19 cellular contexts compared by ENCODE assay signal in the genomic region with DNA sequence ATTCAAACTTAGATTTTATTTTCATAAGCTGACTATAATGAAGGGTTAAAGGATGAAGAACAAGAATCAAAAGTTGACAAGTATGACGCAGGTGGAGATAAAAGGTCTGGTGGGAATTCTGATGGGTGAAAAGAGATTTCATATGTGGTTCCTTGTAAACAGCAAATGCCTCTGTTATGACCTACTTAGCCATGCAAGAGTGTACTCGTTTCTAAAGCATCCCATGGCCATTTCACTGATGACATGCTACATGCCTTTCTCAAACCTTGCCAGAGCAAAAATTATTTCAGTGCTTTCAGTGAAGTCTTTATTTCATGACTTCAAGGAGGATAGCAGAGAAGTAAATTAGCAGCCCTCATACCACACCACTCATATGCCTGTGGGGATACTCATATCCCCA.
DNase-seq lines count a peak whose midpoint lies in the region; ATAC-seq and TF ChIP-seq lines count a peak whose summit lies in the region.
"Had no signal": no experiment of that assay in that cellular context is flagged by ENCODE, and none has a peak within 500 bp of the region (broad histone marks: within the 10 kb centered on the region; RNA-seq: fewer than 3 reads in every experiment).

No MANE protein-coding gene starts in this region.

- BruUV-seq in Panc1 (replicated peaks; lab: Mats Ljungman, UMichigan): TSS peak; percentile 4

- in situ Hi-C loops in Panc1 (cut with HindIII; ENCODE audit: low pct_unique_long_range_greater_than_20kb, low sequenced_read_pairs) (no loop called here), GM13977 (cut with MboI; ENCODE audit: low pct_unique_long_range_greater_than_20kb, low sequenced_read_pairs, unreplicated experiment) (no loop called here)

- no peak overlapping the region for H3K9ac ChIP-seq in fibroblast of lung (ENCODE audit: insufficient read depth, low read length)

- H3K4me2 ChIP-seq in fibroblast of lung (ENCODE audit: extremely low read depth, insufficient read depth, low read length): no peak overlapping the region

- H3K27me3 ChIP-seq in Panc1 (ENCODE audit: control insufficient read depth, insufficient read depth, low read length) (no peaks in the 10 kb centered on the region), fibroblast of lung (ENCODE audit: control insufficient read depth, insufficient read depth, low read length) (no peaks in the 10 kb centered on the region)
- H3K27me3 ChIP-seq: SJCRH30 had no signal

- no peaks in the 10 kb centered on the region for H4K20me1 ChIP-seq in fibroblast of lung (ENCODE audit: control insufficient read depth, extremely low read depth, insufficient read depth, low read length)

- H3K4me1 ChIP-seq in Panc1 (ENCODE audit: control insufficient read depth, insufficient read depth, low read length) (no peaks in the 10 kb centered on the region), fibroblast of lung (ENCODE audit: control insufficient read depth, extremely low read depth, insufficient read depth, low read length) (peaks cover 9% of the 10 kb centered on the region)

- H3K27ac ChIP-seq in Panc1 (ENCODE audit: low read length): no peak overlapping the region; the same call in 1 of the 2 replicates
- H3K27ac ChIP-seq in fibroblast of lung (ENCODE audit: insufficient read depth, low read length): peak overlapping the region; percentile 37
- H3K27ac ChIP-seq: SJCRH30 had no signal

- POLR2A ChIA-PET in Panc1 (lab: Charles Lee): no interaction called here

- H3K9me3 ChIP-seq in Panc1 (ENCODE audit: control insufficient read depth, insufficient read depth, low read depth, low read length) (no peaks in the 10 kb centered on the region), fibroblast of lung (ENCODE audit: control insufficient read depth, insufficient read depth, low read depth, low read length) (no peaks in the 10 kb centered on the region)
- H3K9me3 ChIP-seq: SJCRH30 had no signal

- H3K36me3 ChIP-seq in Panc1 (ENCODE audit: control insufficient read depth, insufficient read depth, low read length) (peaks cover 41% of the 10 kb centered on the region), fibroblast of lung (ENCODE audit: control insufficient read depth, insufficient read depth, low read length) (peaks cover 9% of the 10 kb centered on the region)

- CTCF ChIA-PET in Panc1 (lab: Charles Lee): no interaction called here

- no peak for TF ChIP-seq CTCF in Panc1 (IDR thresholded peaks at IDR 0.05)
- TF ChIP-seq CTCF in fibroblast of lung (conservative IDR thresholded peaks at IDR 0.05 in 1 of 2, IDR thresholded peaks at IDR 0.05 in 1 of 2; ENCODE audit: low read depth in 1 of 2, low read length in 2 of 2): no peak
- no peak for TF ChIP-seq CTCF in GM13977 (IDR thresholded peaks at IDR 0.05; ENCODE audit: extremely low read depth, insufficient read depth, missing control alignments)

- peak; percentile 68 for DNase-seq in EH (ENCODE audit: low read depth)
- DNase-seq in Panc1 (ENCODE audit: low read depth, low spot score): no peak
- DNase-seq in fibroblast of lung (ENCODE audit: low read depth in 2 of 2): peak in 1 of 2 donors; percentile 38
- DNase-seq in retina: peak; percentile 18
- DNase-seq in NCI-H345 treated with DMSO at 0.1 percent for 48 hours (lab: John Stamatoyannopoulos, UW; ENCODE audit: unreplicated experiment): no peak
- DNase-seq in GM13977 (ENCODE audit: low spot score): no peak
- no peak for DNase-seq in stimulated activated naive CD4-positive, alpha-beta T cell (lab: John Stamatoyannopoulos, UW)
- DNase-seq: CD4-positive, alpha-beta memory T cell; GDM1; NCI-H1105; NCI-H1694; NCI-H2107; NCI-H446; NCI-H69; NK-92 treated with Interleukin-12 subunit alpha and Interleukin-12 subunit beta, amount 100 ng/mL, for 24 hours; OCI-M1; RPMI8226; SJCRH30 had no signal

- no peak overlapping the region for H3K4me3 ChIP-seq in Panc1 (ENCODE audit: low read depth in 2 of 2, low read length in 2 of 2)
- no peak overlapping the region for H3K4me3 ChIP-seq in fibroblast of lung (replicated peaks in 1 of 4; ENCODE audit: control extremely low read depth in 1 of 4, insufficient read depth in 1 of 4, low read depth in 3 of 4, low read length in 4 of 4)
- H3K4me3 ChIP-seq: GM12878, SJCRH30 had no signal

- H2AFZ ChIP-seq in fibroblast of lung (ENCODE audit: low read length): no peak overlapping the region

- no peak for ATAC-seq in Panc1
- ATAC-seq: GM12878 had no signal

- H3K79me2 ChIP-seq in fibroblast of lung (ENCODE audit: control insufficient read depth, insufficient read depth, low read length): peaks cover 17% of the 10 kb centered on the region

- intact Hi-C loops in Panc1 (cut with micrococcal nuclease; ENCODE audit: unreplicated experiment): loop anchor here (1.0 kb wide), 1 partner anchor 27 kb away; no protein-coding TSS in a partner anchor

Comparison
In these comparisons a context has a peak if more than half of its experiments do, and no peak if none do; other contexts are left out.
1. DNase-seq: peak in EH (single experiment) and retina (single experiment); none in Panc1 (single experiment), NCI-H345 treated with DMSO at 0.1 percent for 48 hours (single experiment), GM13977 (single experiment) and stimulated activated naive CD4-positive, alpha-beta T cell (0 of 6).